In genomic region chr9:129669946-129670345, GRCh38 we compare ENCODE assay signal across 20 cellular contexts. TPM values are rescaled to one million over a fixed set of nuclear protein-coding genes. Genes with fewer than 3 reads are reported as not detected.
"Had no signal": no experiment of that assay in that cellular context is flagged by ENCODE, and none has a peak within 500 bp of the region (broad histone marks: within the 10 kb centered on the region; RNA-seq: fewer than 3 reads in every experiment).

No MANE protein-coding gene starts in this region.

- DNase-seq: activated CD4-positive, alpha-beta T cell treated with anti-CD3 and anti-CD28 coated beads for 48 hours; activated CD8-positive, alpha-beta memory T cell treated with anti-CD3 and anti-CD28 coated beads, Interleukin-2, amount 50 U/mL, for 48 hours; activated CD8-positive, alpha-beta T cell treated with anti-CD3 and anti-CD28 coated beads for 36 hours; activated gamma-delta T cell treated with Interleukin-2 at 50 U/mL for 16 hours; aorta; hypothalamus; kidney; left ventricle myocardium inferior; naive thymus-derived CD8-positive, alpha-beta T cell; retina; stimulated activated CD4-positive, alpha-beta T cell treated with anti-CD3 and anti-CD28 coated beads, Interleukin-2, amount 100 ng/mL, for 48 hours; T-helper 17 cell; trophoblast cell had no signal

- H3K36me3 ChIP-seq: left ventricle myocardium inferior, neutrophil had no signal

- H3K9me3 ChIP-seq: left ventricle myocardium inferior, neutrophil had no signal

- ATAC-seq: activated CD8-positive, alpha-beta T cell treated with anti-CD3 and anti-CD28 coated beads for 36 hours; naive thymus-derived CD8-positive, alpha-beta T cell; stimulated activated memory B cell treated with anti-CD40 and anti-IgM and Interleukin-4, amounts not matched to agents 10 μg/mL and 1 μg/mL and 100 μg/mL, for 72 hours; T-helper 17 cell had no signal

- FAIRE-seq: bronchial epithelial cell, kidney had no signal

- H3K4me3 ChIP-seq: left ventricle myocardium inferior had no signal

- H3K27ac ChIP-seq: epithelial cell of prostate, left ventricle myocardium inferior, neutrophil had no signal

RNA-seq across cellular contexts. Expression of gene PRRX2, which starts 4.5 kb away (rescaled TPM):
- total RNA-seq: bronchial epithelial cell; cerebellum; glomerular endothelial cell; naive thymus-derived CD8-positive, alpha-beta T cell; T-helper 17 cell had no signal
- polyA plus RNA-seq: naive thymus-derived CD8-positive, alpha-beta T cell had no signal

RNA-seq across cellular contexts. Expression of gene C9orf50, which starts 49.0 kb away (rescaled TPM):
- total RNA-seq: activated CD8-positive, alpha-beta T cell treated with anti-CD3 and anti-CD28 coated beads for 36 hours; bronchial epithelial cell; cerebellum; dermis microvascular lymphatic vessel endothelial cell; glomerular endothelial cell; left ventricle myocardium inferior; naive thymus-derived CD8-positive, alpha-beta T cell; T-helper 17 cell had no signal
- polyA plus RNA-seq: naive thymus-derived CD8-positive, alpha-beta T cell had no signal
